1 cellular context compared by ENCODE assay signal in the genomic region with DNA sequence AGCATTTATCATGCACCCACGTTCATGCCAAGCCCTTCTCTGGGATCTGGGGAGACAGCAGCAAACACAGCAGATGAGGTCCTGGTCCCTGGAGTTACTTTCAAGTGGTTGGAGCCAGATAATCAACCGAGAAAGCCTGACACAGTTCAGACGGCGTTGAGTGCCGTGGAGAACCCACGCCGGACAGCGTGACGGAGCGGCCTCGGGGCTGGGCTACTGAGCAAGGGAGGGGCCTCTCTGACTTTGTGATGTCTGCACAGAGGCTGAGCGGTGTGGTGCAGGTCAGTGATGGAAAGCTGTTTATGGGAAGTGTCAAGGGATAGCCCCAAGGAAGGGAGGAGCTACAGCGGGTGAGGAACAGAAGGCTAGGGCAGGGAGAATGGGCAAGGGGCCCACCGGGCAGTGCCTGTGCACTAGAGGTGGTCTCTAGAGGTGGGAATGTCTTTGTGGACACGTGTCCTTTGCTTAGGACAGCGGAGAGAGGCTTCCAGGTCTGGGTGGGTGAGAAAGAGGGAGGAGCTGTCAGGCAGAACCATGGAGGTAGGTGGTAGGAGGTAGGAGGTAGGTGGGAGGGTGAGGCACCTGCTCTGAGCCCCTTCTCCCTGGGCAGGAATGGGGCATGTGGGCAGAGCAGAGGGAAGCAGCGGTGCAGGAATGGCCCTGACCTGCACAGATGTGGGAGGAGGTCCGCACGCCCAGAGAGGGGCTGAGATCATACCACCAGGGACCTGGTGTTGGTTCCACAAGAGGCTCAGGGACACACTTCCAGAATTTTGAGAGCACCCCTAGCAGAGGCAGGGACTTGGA.
TF ChIP-seq lines count a peak whose summit lies in the region.

No MANE protein-coding gene starts in this region.

TF ChIP-seq in HepG2, 621 proteins besides CTCF, POLR2A, EP300 and RAD21 (continued from another document):
- TF ChIP-seq CREB3 (CRISPR knock-in tag; IDR thresholded peaks at IDR 0.05) (no peak), ZNF180 (CRISPR knock-in tag; IDR thresholded peaks at IDR 0.05; ENCODE audit: borderline replicate concordance, low read depth) (no peak), ZBTB3 (CRISPR knock-in tag; IDR thresholded peaks at IDR 0.05; ENCODE audit: borderline replicate concordance, low read depth) (no peak), TBL1XR1 (IDR thresholded peaks at IDR 0.05; ENCODE audit: borderline replicate concordance, low read length, partially characterized antibody) (no peak), POLR2G (IDR thresholded peaks at IDR 0.05; ENCODE audit: low read depth, low read length) (no peak), ZNF484 (CRISPR knock-in tag; IDR thresholded peaks at IDR 0.05; ENCODE audit: borderline replicate concordance, low read depth) (no peak), ZNF747 (CRISPR knock-in tag; IDR thresholded peaks at IDR 0.05; ENCODE audit: borderline replicate concordance) (no peak), ZBTB8A (CRISPR knock-in tag; IDR thresholded peaks at IDR 0.05; ENCODE audit: borderline replicate concordance, low read depth) (no peak), ZNF605 (CRISPR knock-in tag; IDR thresholded peaks at IDR 0.05) (no peak), TGIF2 (CRISPR knock-in tag; IDR thresholded peaks at IDR 0.05) (no peak), ZNF232 (CRISPR knock-in tag; IDR thresholded peaks at IDR 0.05; ENCODE audit: borderline replicate concordance) (no peak), NR2F2 (IDR thresholded peaks at IDR 0.05; ENCODE audit: borderline replicate concordance, low read depth) (no peak), KLF16 (CRISPR knock-in tag; IDR thresholded peaks at IDR 0.05) (no peak)
- TF ChIP-seq, protein P1, sequence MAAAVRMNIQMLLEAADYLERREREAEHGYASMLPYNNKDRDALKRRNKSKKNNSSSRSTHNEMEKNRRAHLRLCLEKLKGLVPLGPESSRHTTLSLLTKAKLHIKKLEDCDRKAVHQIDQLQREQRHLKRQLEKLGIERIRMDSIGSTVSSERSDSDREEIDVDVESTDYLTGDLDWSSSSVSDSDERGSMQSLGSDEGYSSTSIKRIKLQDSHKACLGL (CRISPR knock-in tag; IDR thresholded peaks at IDR 0.05): no peak
- TF ChIP-seq, protein P2, sequence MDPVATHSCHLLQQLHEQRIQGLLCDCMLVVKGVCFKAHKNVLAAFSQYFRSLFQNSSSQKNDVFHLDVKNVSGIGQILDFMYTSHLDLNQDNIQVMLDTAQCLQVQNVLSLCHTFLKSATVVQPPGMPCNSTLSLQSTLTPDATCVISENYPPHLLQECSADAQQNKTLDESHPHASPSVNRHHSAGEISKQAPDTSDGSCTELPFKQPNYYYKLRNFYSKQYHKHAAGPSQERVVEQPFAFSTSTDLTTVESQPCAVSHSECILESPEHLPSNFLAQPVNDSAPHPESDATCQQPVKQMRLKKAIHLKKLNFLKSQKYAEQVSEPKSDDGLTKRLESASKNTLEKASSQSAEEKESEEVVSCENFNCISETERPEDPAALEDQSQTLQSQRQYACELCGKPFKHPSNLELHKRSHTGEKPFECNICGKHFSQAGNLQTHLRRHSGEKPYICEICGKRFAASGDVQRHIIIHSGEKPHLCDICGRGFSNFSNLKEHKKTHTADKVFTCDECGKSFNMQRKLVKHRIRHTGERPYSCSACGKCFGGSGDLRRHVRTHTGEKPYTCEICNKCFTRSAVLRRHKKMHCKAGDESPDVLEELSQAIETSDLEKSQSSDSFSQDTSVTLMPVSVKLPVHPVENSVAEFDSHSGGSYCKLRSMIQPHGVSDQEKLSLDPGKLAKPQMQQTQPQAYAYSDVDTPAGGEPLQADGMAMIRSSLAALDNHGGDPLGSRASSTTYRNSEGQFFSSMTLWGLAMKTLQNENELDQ (CRISPR knock-in tag; IDR thresholded peaks at IDR 0.05; ENCODE audit: borderline replicate concordance): no peak
- TF ChIP-seq, protein P3, sequence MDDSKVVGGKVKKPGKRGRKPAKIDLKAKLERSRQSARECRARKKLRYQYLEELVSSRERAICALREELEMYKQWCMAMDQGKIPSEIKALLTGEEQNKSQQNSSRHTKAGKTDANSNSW (CRISPR knock-in tag; IDR thresholded peaks at IDR 0.05; ENCODE audit: borderline replicate concordance): no peak
- TF ChIP-seq, protein P4, sequence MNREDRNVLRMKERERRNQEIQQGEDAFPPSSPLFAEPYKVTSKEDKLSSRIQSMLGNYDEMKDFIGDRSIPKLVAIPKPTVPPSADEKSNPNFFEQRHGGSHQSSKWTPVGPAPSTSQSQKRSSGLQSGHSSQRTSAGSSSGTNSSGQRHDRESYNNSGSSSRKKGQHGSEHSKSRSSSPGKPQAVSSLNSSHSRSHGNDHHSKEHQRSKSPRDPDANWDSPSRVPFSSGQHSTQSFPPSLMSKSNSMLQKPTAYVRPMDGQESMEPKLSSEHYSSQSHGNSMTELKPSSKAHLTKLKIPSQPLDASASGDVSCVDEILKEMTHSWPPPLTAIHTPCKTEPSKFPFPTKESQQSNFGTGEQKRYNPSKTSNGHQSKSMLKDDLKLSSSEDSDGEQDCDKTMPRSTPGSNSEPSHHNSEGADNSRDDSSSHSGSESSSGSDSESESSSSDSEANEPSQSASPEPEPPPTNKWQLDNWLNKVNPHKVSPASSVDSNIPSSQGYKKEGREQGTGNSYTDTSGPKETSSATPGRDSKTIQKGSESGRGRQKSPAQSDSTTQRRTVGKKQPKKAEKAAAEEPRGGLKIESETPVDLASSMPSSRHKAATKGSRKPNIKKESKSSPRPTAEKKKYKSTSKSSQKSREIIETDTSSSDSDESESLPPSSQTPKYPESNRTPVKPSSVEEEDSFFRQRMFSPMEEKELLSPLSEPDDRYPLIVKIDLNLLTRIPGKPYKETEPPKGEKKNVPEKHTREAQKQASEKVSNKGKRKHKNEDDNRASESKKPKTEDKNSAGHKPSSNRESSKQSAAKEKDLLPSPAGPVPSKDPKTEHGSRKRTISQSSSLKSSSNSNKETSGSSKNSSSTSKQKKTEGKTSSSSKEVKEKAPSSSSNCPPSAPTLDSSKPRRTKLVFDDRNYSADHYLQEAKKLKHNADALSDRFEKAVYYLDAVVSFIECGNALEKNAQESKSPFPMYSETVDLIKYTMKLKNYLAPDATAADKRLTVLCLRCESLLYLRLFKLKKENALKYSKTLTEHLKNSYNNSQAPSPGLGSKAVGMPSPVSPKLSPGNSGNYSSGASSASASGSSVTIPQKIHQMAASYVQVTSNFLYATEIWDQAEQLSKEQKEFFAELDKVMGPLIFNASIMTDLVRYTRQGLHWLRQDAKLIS (CRISPR knock-in tag; IDR thresholded peaks at IDR 0.05): no peak
